ENCODE assay signal across 23 cellular contexts in the genomic region with DNA sequence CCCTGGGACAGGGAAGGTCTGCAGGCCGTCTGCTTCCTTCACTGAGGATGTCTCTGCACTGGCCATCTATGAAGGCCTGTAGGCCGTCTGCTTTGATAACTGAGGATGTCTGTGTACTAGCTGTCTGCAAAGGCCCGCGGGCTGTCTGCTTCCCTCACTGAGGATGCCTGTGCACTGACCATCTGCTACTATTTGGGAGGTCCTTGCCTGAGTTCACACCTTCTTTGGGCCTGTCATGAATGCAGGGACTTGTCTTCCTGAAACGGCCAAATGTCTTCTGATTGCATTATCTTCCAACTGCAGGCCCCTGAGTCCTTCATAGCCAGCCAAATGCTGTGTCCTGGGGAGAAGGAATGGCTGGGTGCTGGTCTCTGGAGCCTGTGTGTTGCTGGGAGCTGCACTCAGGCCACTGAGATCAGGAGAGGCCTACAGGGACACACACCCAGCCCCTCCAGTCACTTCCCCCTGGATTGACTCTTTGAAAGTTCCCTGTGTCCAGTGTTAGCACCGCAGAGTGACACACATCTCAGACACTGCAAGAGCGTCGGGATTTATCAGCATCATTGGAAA.
A peak's percentile ranks its signal among the peaks of the same experiment; 100 is the strongest.
DNase-seq lines count a peak whose midpoint lies in the region; ATAC-seq, FAIRE-seq and TF ChIP-seq lines count a peak whose summit lies in the region.
"Had no signal": no experiment of that assay in that cellular context is flagged by ENCODE, and none has a peak within 500 bp of the region (broad histone marks: within the 10 kb centered on the region; RNA-seq: fewer than 3 reads in every experiment).

No MANE protein-coding gene starts in this region.

- no peak overlapping the region for H3K27ac ChIP-seq in neural progenitor cell
- H3K27ac ChIP-seq: BLaER1, Peyer's patch, SJCRH30 had no signal

- H3K4me1 ChIP-seq in neural progenitor cell: no peaks in the 10 kb centered on the region
- H3K4me1 ChIP-seq: BLaER1, Caco-2, Peyer's patch, SJCRH30 had no signal

- no peaks in the 10 kb centered on the region for H3K9me3 ChIP-seq in neural progenitor cell (ENCODE audit: low read depth)
- H3K9me3 ChIP-seq: BLaER1, Caco-2, Peyer's patch, SJCRH30 had no signal

- TF ChIP-seq CTCF in neural progenitor cell (IDR thresholded peaks at IDR 0.05): no peak

- H3K27me3 ChIP-seq in neural progenitor cell: no peaks in the 10 kb centered on the region
- H3K27me3 ChIP-seq: BLaER1, Peyer's patch, SJCRH30 had no signal

- H2AFZ ChIP-seq in neural progenitor cell (replicated peaks): no peak overlapping the region

- no peaks in the 10 kb centered on the region for H3K36me3 ChIP-seq in neural progenitor cell
- H3K36me3 ChIP-seq: BLaER1, Peyer's patch, SJCRH30 had no signal

- peak; percentile 15 for DNase-seq in cerebellar cortex (ENCODE audit: low spot score)
- peak; percentile 36 for DNase-seq in ecto neural progenitor cell (ENCODE audit: low spot score)
- DNase-seq in neural progenitor cell (ENCODE audit: low spot score): no peak
- DNase-seq in ureter (ENCODE audit: low spot score): peak; percentile 17
- no peak for DNase-seq in OCI-M1 (lab: John Stamatoyannopoulos, UW)
- no peak for DNase-seq in HTR-8/SVneo (ENCODE audit: insufficient read length, low spot score)
- DNase-seq: Caco-2; CD4-positive, alpha-beta memory T cell; DMS153; GDM1; GOT3; HCEC 1CT; KG1; NCI-H1105; NCI-H146; NCI-H2029; NCI-H2227 treated with DMSO at 0.1 percent for 48 hours; NCI-H510A treated with DMSO at 0.1 percent for 48 hours; NCI-H748 treated with DMSO at 0.1 percent for 48 hours; SJCRH30 had no signal

- no peak overlapping the region for H3K4me3 Mint-ChIP-seq in neural progenitor cell
- H3K4me3 Mint-ChIP-seq: CD4-positive, alpha-beta memory T cell had no signal

- H3K79me2 ChIP-seq in neural progenitor cell (ENCODE audit: low read depth): no peaks in the 10 kb centered on the region

- no peaks in the 10 kb centered on the region for H3K36me3 Mint-ChIP-seq in neural progenitor cell
- H3K36me3 Mint-ChIP-seq: CD4-positive, alpha-beta memory T cell had no signal

- H3K4me3 ChIP-seq in neural progenitor cell: no peak overlapping the region
- H3K4me3 ChIP-seq: BLaER1, Peyer's patch, SJCRH30 had no signal

- peaks cover 2% of the 10 kb centered on the region for H3K9me3 Mint-ChIP-seq in neural progenitor cell

- no peak for FAIRE-seq in HTR-8/SVneo (lab: Jason Lieb, UNC)

- peaks cover 9% of the 10 kb centered on the region for H3K4me1 Mint-ChIP-seq in neural progenitor cell

- H3K27me3 Mint-ChIP-seq in neural progenitor cell (ENCODE audit: insufficient read depth, low read depth): peaks cover 10% of the 10 kb centered on the region

- H3K27ac Mint-ChIP-seq in neural progenitor cell: peak overlapping the region; percentile 25
- H3K27ac Mint-ChIP-seq: CD4-positive, alpha-beta memory T cell had no signal

- H3F3A ChIP-seq in neural progenitor cell (ENCODE audit: low read depth): no peaks in the 10 kb centered on the region

- no peaks in the 10 kb centered on the region for H4K20me1 ChIP-seq in neural progenitor cell (ENCODE audit: low read depth)
- H4K20me1 ChIP-seq: BLaER1 had no signal

- no peak overlapping the region for H3K9ac ChIP-seq in neural progenitor cell
- H3K9ac ChIP-seq: BLaER1 had no signal

- no peak overlapping the region for H3K4me2 ChIP-seq in neural progenitor cell
- H3K4me2 ChIP-seq: BLaER1 had no signal

- ATAC-seq in HG03175 (IDR thresholded peaks at IDR 0.05; ENCODE audit: unreplicated experiment): no peak

Comparison
In these comparisons a context has a peak if more than half of its experiments do, and no peak if none do; other contexts are left out.
1. DNase-seq: peak in cerebellar cortex (single experiment), ecto neural progenitor cell (single experiment) and ureter (single experiment); none in neural progenitor cell (single experiment), OCI-M1 (single experiment) and HTR-8/SVneo (single experiment).